In the genomic region with DNA sequence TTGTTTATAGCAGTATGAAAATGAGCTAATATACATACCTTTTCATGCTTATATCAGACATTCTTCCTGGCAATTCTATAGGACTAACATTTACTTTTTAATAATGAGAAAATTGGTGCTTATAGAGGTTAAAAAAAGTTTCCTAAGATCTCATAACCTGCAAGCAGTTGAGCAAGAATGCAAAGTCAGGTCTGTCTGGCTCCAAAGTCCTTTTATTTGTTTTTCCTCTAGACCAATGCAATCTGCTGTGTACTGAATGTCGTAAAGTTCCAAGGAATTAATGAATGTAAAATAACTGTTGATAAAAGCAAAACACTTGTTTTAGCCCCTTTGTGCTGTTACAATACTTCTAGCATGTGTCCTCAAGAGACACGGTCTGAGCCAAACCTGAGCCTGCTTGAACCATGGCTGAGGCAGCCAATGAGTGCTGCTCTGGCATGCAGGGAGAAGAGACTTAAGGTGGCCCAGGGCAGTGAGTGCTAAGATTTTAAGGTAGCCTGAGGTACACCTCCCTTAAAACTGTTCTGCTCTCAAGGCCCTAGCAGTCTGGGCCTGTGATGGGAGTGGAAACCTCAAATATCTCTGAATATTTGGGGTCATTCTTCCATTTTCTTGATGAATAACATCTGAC, we compare ENCODE assay signal across 24 cellular contexts.
"Had no signal": no experiment of that assay in that cellular context is flagged by ENCODE, and none has a peak within 500 bp of the region (broad histone marks: within the 10 kb centered on the region; RNA-seq: fewer than 3 reads in every experiment).

No MANE protein-coding gene starts in this region.

- DNase-seq: activated CD4-positive, alpha-beta T cell treated with anti-CD3 and anti-CD28 coated beads for 4 hours; activated CD4-positive, alpha-beta T cell treated with anti-CD3 and anti-CD28 coated beads, Interleukin-2, amount 50 U/mL, for 4 hours; activated CD8-positive, alpha-beta memory T cell treated with anti-CD3 and anti-CD28 coated beads for 24 hours; activated effector memory CD4-positive, alpha-beta T cell treated with Interleukin-2 at 50 U/mL for 16 hours; activated naive CD4-positive, alpha-beta T cell treated with Interleukin-2 at 50 U/mL for 16 hours; aorta; dorsolateral prefrontal cortex; effector memory CD4-positive, alpha-beta T cell; gastrocnemius medialis; glutamatergic neuron; hippocampal formation; immature natural killer cell; kidney; mammary epithelial cell; pancreas; spleen; stimulated activated naive CD4-positive, alpha-beta T cell; T-helper 1 cell; transverse colon; uterus had no signal

- ATAC-seq: body of pancreas, gastrocnemius medialis, pancreas had no signal

- H3K4me1 ChIP-seq: body of pancreas, gastrocnemius medialis, pancreas, prostate gland, right atrium auricular region, spleen, transverse colon, uterus had no signal

- FAIRE-seq: kidney, pancreas had no signal

- H3K36me3 ChIP-seq: gastrocnemius medialis, pancreas, prostate gland, right atrium auricular region, spleen, transverse colon, uterus had no signal

- H3K4me3 ChIP-seq: body of pancreas, coronary artery, dorsolateral prefrontal cortex, gastrocnemius medialis, pancreas, prostate gland, right atrium auricular region, spleen, transverse colon, uterus had no signal

- H3K27me3 ChIP-seq: body of pancreas, gastrocnemius medialis, pancreas, right atrium auricular region, spleen, transverse colon, uterus had no signal

- H3K27ac ChIP-seq: body of pancreas, coronary artery, dorsolateral prefrontal cortex, gastrocnemius medialis, pancreas, prostate gland, right atrium auricular region, spleen, transverse colon, uterus had no signal

- H3K9me3 ChIP-seq: body of pancreas, gastrocnemius medialis, pancreas, prostate gland, right atrium auricular region, spleen, transverse colon, uterus had no signal
